1 cellular context compared by ENCODE assay signal in the genomic region with DNA sequence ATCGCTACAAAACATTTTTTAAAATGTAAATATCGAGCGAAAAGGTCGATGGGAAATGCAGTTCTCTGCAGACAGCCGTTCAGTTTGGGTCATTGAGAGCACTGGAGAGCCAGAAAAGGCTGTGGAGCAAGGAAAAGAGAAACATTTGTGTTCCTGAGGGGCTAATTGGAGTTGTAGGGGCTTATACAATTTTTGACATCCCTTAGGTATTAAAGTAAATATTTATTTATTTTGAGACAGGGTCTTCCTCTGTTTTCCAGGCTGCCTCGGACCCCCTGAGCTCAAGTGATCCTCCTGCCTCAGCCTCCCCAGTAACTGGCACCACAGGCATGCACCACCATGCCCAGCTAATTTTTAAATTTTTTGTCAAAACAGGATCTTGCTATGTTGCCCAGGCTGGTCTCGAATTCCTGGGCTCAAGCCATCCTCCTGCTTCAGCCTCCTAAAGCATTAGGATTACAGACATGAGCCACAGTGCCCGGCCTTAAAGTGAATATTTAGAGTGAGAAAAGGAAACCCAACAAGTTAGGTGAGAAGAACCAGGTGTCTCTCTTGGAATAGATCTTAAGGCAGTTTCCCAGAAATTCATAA.
TF ChIP-seq lines count a peak whose summit lies in the region.

No MANE protein-coding gene starts in this region.

TF ChIP-seq in A549, 52 proteins besides CTCF, POLR2A, EP300 and RAD21:
- TF ChIP-seq HEYL (CRISPR knock-in tag; IDR thresholded peaks at IDR 0.05) (0 out of 2 replicates have a peak, but pooled peaks have one; percentile 33), CHD4 (IDR thresholded peaks at IDR 0.05; ENCODE audit: borderline replicate concordance) (no peak)
